ENCODE assay signal across 1 cellular context in the genomic region with DNA sequence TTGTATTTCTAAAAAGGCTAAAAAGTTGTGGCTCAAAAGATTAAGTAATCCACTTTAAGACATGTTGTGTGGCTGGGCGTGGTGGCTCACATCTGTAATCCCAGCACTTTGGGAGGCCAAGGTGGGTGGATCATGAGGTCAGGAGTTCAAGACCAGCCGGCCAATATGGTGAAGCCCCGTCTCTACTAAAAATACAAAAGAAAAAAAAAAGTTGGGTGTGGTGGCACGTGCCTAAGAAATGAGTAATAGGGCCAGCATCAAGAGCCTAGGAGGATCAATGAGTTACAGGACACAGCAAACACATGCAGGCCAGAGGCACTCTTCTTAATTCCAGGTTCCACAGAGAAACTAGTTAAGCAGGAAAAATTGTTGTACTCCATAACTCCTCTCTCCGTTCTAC.
A peak's percentile ranks its signal among the peaks of the same experiment; 100 is the strongest.
TF ChIP-seq lines count a peak whose summit lies in the region.

No MANE protein-coding gene starts in this region.

TF ChIP-seq in K562, 482 proteins besides CTCF, POLR2A, EP300 and RAD21 (continued from another document):
- TF ChIP-seq, protein P1, sequence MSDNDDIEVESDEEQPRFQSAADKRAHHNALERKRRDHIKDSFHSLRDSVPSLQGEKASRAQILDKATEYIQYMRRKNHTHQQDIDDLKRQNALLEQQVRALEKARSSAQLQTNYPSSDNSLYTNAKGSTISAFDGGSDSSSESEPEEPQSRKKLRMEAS (CRISPR knock-in tag; IDR thresholded peaks at IDR 0.05) = 0 out of 2 replicates have a peak, but pooled peaks have one; percentile 39
- peak; percentile 13; the same call in 1 of the 2 replicates for TF ChIP-seq CEBPB (tag; IDR thresholded peaks at IDR 0.05)
- TF ChIP-seq BHLHE40 (IDR thresholded peaks at IDR 0.05; ENCODE audit: low read length) = peak; percentile 65
- TF ChIP-seq TAF1 (IDR thresholded peaks at IDR 0.05; ENCODE audit: control insufficient read depth, extremely low read depth, insufficient read depth, low read length, severe bottlenecking) = no peak
- TF ChIP-seq, protein P2, sequence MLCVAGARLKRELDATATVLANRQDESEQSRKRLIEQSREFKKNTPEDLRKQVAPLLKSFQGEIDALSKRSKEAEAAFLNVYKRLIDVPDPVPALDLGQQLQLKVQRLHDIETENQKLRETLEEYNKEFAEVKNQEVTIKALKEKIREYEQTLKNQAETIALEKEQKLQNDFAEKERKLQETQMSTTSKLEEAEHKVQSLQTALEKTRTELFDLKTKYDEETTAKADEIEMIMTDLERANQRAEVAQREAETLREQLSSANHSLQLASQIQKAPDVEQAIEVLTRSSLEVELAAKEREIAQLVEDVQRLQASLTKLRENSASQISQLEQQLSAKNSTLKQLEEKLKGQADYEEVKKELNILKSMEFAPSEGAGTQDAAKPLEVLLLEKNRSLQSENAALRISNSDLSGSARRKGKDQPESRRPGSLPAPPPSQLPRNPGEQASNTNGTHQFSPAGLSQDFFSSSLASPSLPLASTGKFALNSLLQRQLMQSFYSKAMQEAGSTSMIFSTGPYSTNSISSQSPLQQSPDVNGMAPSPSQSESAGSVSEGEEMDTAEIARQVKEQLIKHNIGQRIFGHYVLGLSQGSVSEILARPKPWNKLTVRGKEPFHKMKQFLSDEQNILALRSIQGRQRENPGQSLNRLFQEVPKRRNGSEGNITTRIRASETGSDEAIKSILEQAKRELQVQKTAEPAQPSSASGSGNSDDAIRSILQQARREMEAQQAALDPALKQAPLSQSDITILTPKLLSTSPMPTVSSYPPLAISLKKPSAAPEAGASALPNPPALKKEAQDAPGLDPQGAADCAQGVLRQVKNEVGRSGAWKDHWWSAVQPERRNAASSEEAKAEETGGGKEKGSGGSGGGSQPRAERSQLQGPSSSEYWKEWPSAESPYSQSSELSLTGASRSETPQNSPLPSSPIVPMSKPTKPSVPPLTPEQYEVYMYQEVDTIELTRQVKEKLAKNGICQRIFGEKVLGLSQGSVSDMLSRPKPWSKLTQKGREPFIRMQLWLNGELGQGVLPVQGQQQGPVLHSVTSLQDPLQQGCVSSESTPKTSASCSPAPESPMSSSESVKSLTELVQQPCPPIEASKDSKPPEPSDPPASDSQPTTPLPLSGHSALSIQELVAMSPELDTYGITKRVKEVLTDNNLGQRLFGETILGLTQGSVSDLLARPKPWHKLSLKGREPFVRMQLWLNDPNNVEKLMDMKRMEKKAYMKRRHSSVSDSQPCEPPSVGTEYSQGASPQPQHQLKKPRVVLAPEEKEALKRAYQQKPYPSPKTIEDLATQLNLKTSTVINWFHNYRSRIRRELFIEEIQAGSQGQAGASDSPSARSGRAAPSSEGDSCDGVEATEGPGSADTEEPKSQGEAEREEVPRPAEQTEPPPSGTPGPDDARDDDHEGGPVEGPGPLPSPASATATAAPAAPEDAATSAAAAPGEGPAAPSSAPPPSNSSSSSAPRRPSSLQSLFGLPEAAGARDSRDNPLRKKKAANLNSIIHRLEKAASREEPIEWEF (CRISPR knock-in tag; IDR thresholded peaks at IDR 0.05) = no peak
- TF ChIP-seq CBFA2T3 (IDR thresholded peaks at IDR 0.05) = peak; percentile 46; the same call in 1 of the 2 replicates
